Comparison of ENCODE assay signal across 2 cellular contexts in genomic region chr10:42880255-42880620, GRCh38.
TF ChIP-seq lines count a peak whose summit lies in the region.

No MANE protein-coding gene starts in this region.

TF ChIP-seq in GM23338, 12 proteins besides CTCF, POLR2A, EP300 and RAD21 (continued from another document):
- no peak for TF ChIP-seq STAT1 (IDR thresholded peaks at IDR 0.05; ENCODE audit: unreplicated experiment)
- TF ChIP-seq REST (IDR thresholded peaks at IDR 0.05; ENCODE audit: unreplicated experiment), result no peak
- no peak for TF ChIP-seq ETS1 (IDR thresholded peaks at IDR 0.05)
- TF ChIP-seq EZH2phosphoT487 (IDR thresholded peaks at IDR 0.05; ENCODE audit: unreplicated experiment), result no peak
- TF ChIP-seq ZNF462 (CRISPR knock-in tag; IDR thresholded peaks at IDR 0.05), result no peak
- TF ChIP-seq EZH2 (IDR thresholded peaks at IDR 0.05; ENCODE audit: low read depth, unreplicated experiment), result no peak
- no peak for TF ChIP-seq CREB1 (CRISPR knock-in tag; IDR thresholded peaks at IDR 0.05; ENCODE audit: low read depth)
- no peak for TF ChIP-seq NANOG (IDR thresholded peaks at IDR 0.05; ENCODE audit: borderline replicate concordance)
- no peak for TF ChIP-seq ZNF331 (CRISPR knock-in tag; IDR thresholded peaks at IDR 0.05; ENCODE audit: low read depth)

TF ChIP-seq in H1, 55 proteins besides CTCF, POLR2A, EP300 and RAD21 (continued from another document):
- TF ChIP-seq ATF3 (IDR thresholded peaks at IDR 0.05; ENCODE audit: insufficient read depth, low read depth, low read length) (no peak), KDM5A (IDR thresholded peaks at IDR 0.05; ENCODE audit: low read length) (no peak), TAF1 (IDR thresholded peaks at IDR 0.05; ENCODE audit: low read depth, low read length) (no peak), HDAC2 (IDR thresholded peaks at IDR 0.05; ENCODE audit: borderline replicate concordance in 1 of 2, low read depth in 2 of 2, low read length in 2 of 2) (no peak), CHD1 (IDR thresholded peaks at IDR 0.05; ENCODE audit: low read depth, low read length) (no peak), BCL11A (IDR thresholded peaks at IDR 0.05; ENCODE audit: low read depth in 2 of 2, low read length in 2 of 2) (no peak), KDM4A (IDR thresholded peaks at IDR 0.05; ENCODE audit: low read depth, low read length, severe bottlenecking) (no peak), E2F6 (IDR thresholded peaks at IDR 0.05) (no peak), JUN (IDR thresholded peaks at IDR 0.05; ENCODE audit: low read depth, low read length) (no peak), GTF2F1 (IDR thresholded peaks at IDR 0.05; ENCODE audit: borderline replicate concordance, low read depth, low read length) (no peak), POLR2AphosphoS5 (IDR thresholded peaks at IDR 0.05; ENCODE audit: low read depth, low read length) (no peak), TAF7 (optimal IDR thresholded peaks at IDR 0.05; ENCODE audit: borderline replicate concordance, low read depth, low read length) (no peak), PHF8 (conservative IDR thresholded peaks at IDR 0.05; ENCODE audit: low read depth, low read length) (no peak), NANOG (IDR thresholded peaks at IDR 0.05; ENCODE audit: insufficient read depth, low read depth, low read length, poor library complexity, severe bottlenecking) (no peak), SP1 (IDR thresholded peaks at IDR 0.05; ENCODE audit: low read depth, low read length) (no peak), ZNF274 (IDR thresholded peaks at IDR 0.05; ENCODE audit: borderline replicate concordance, extremely low read depth, low read length) (no peak)
